Comparison of ENCODE assay signal across 19 cellular contexts in genomic region chr17:40724656-40725055, GRCh38. TPM values are rescaled to one million over a fixed set of nuclear protein-coding genes. Genes with fewer than 3 reads are reported as not detected.
DNase-seq lines count a peak whose midpoint lies in the region; ATAC-seq, FAIRE-seq and TF ChIP-seq lines count a peak whose summit lies in the region.
"Had no signal": no experiment of that assay in that cellular context is flagged by ENCODE, and none has a peak within 500 bp of the region (broad histone marks: within the 10 kb centered on the region; RNA-seq: fewer than 3 reads in every experiment).

No MANE protein-coding gene starts in this region.

- FAIRE-seq in K562 (lab: Jason Lieb, UNC) = no peak
- FAIRE-seq: GM18507, H54, HepG2, HTR-8/SVneo had no signal

- H3K9me2 ChIP-seq in GM23248 (ENCODE audit: insufficient read depth) = no peaks in the 10 kb centered on the region

- 6 to 25% methylated on average over 1 of the region's 1 CpG for WGBS in GM23248 (ENCODE audit: low coverage in 1 of 2, low lambda C conversion rate in 2 of 2, missing lambda C conversion rate in 2 of 2), 2 experiments
- 0% methylated on average over 1 of the region's 1 CpG for WGBS in K562 (ENCODE audit: insufficient coverage, low coverage, missing lambda C conversion rate)

- peaks cover 24% of the 10 kb centered on the region; the same call in 1 of the 2 replicates for H3K27me3 ChIP-seq in GM23248 (replicated peaks; ENCODE audit: insufficient read depth)
- H3K27me3 ChIP-seq in K562 (ENCODE audit: control insufficient read depth in 2 of 2, insufficient read depth in 2 of 2, low read length in 2 of 2) = peaks cover 0 to 2% of the 10 kb centered on the region in 2 experiments; a peak in 1 of 5 replicates

- H3K4me3 ChIP-seq in GM23248 (no peak overlapping the region), K562 (no peak overlapping the region)

- no peak for TF ChIP-seq CTCF in K562 (IDR thresholded peaks at IDR 0.05 in 2 of 3, conservative IDR thresholded peaks at IDR 0.05 in 1 of 3; ENCODE audit: insufficient read depth in 2 of 3, low read depth in 1 of 3, low read length in 3 of 3)

- H3K4me2 ChIP-seq in GM23248 (ENCODE audit: unreplicated experiment) (no peak overlapping the region), K562 (ENCODE audit: insufficient read depth, low read length) (no peak overlapping the region)

- DNase-seq in A172 (ENCODE audit: low spot score) (peak; percentile 20), GM23248 (peak; percentile 11), NCI-H226 (peak; percentile 19), K562 (ENCODE audit: extremely low read depth in 1 of 4, low spot score in 3 of 4) (no peak), Kasumi-1 (lab: John Stamatoyannopoulos, UW) (no peak), HPDE6-E6E7 (ENCODE audit: extremely low spot score) (no peak)
- DNase-seq: 8988T; CD8-positive, alpha-beta T cell; COR-L47; DMS53 had no signal

- H3K27ac ChIP-seq in GM23248 (no peak overlapping the region), K562 (ENCODE audit: extremely low read depth, low read depth, low read length) (no peak overlapping the region)

- no peak overlapping the region for H3K9ac ChIP-seq in GM23248
- H3K9ac ChIP-seq in K562 (ENCODE audit: insufficient read depth in 1 of 2, low read depth in 2 of 2, low read length in 2 of 2) = no peak overlapping the region

- no peak for TF ChIP-seq POLR2A in K562 (conservative IDR thresholded peaks at IDR 0.05)

- H3K36me3 ChIP-seq in GM23248 (ENCODE audit: low read depth) = no peaks in the 10 kb centered on the region
- H3K36me3 ChIP-seq in K562 (ENCODE audit: control insufficient read depth, insufficient read depth, low read length) = no peaks in the 10 kb centered on the region

- no peaks in the 10 kb centered on the region for H3F3A ChIP-seq in GM23248 (ENCODE audit: insufficient read depth)

- ATAC-seq in K562 (no peak), HG03135 (IDR thresholded peaks at IDR 0.05; ENCODE audit: unreplicated experiment) (no peak), HG03521 (IDR thresholded peaks at IDR 0.05; ENCODE audit: unreplicated experiment) (no peak)
- ATAC-seq: CD8-positive, alpha-beta T cell; HCT116; HepG2 had no signal

- in situ Hi-C loops in GM23248 (cut with MboI) = no loop called here
- in situ Hi-C loops in K562 (cut with MboI) = no loop called here

- POLR2A ChIA-PET in K562 (lab: Yijun Ruan, JAX) = no interaction called here

- no peak for TF ChIP-seq EP300 in K562 (IDR thresholded peaks at IDR 0.05; ENCODE audit: low read length)

- H4K20me1 ChIP-seq in GM23248 (ENCODE audit: insufficient read depth) = no peaks in the 10 kb centered on the region
- H4K20me1 ChIP-seq in K562 (replicated peaks; ENCODE audit: control insufficient read depth, insufficient read depth, low read length) = no peaks in the 10 kb centered on the region

- intact Hi-C loops in K562 (cut with micrococcal nuclease) = no loop called here

- no peak overlapping the region for H2AFZ ChIP-seq in GM23248
- H2AFZ ChIP-seq in K562 (ENCODE audit: low read depth, low read length) = no peak overlapping the region

- no peaks in the 10 kb centered on the region for H3K9me1 ChIP-seq in K562 (ENCODE audit: control insufficient read depth, insufficient read depth, low read length)

- TF ChIP-seq RAD21 in K562 (CRISPR knock-in tag; conservative IDR thresholded peaks at IDR 0.05 in 1 of 2, IDR thresholded peaks at IDR 0.05 in 1 of 2) = no peak

- CTCF ChIA-PET in K562 (lab: Yijun Ruan, JAX; ENCODE audit: low intra/inter-chr PET ratio) = no interaction called here

- no peaks in the 10 kb centered on the region for H3K79me2 ChIP-seq in GM23248 (ENCODE audit: insufficient read depth)
- no peaks in the 10 kb centered on the region for H3K79me2 ChIP-seq in K562 (ENCODE audit: control insufficient read depth, insufficient read depth, low read length)

- BruUV-seq in K562 (replicated peaks; lab: Mats Ljungman, UMichigan) = no TSS peak

- H3K4me1 ChIP-seq in GM23248 (ENCODE audit: insufficient read depth) (no peaks in the 10 kb centered on the region), K562 (replicated peaks in 1 of 2; ENCODE audit: control insufficient read depth in 2 of 2, insufficient read depth in 2 of 2, low read length in 2 of 2) (no peaks in the 10 kb centered on the region)

- H3K9me3 ChIP-seq in GM23248 (ENCODE audit: low read depth) (no peaks in the 10 kb centered on the region), K562 (replicated peaks; ENCODE audit: control insufficient read depth, insufficient read depth, low read depth, low read length) (no peaks in the 10 kb centered on the region)

RNA-seq across cellular contexts. Expression of gene KRT24, which starts 21.1 kb away (rescaled TPM):
- not detected in 2 replicates for total RNA-seq in A172 (2014; rRNA removed; shearing (Covaris generic))
- total RNA-seq in GM23248 (2014; rRNA removed; shearing (Covaris generic)) = not detected in 2 replicates
- polyA plus RNA-seq in GM23248 (2016; fragmentation: Nextera tagmentation; extraction: Ambion mirVana) (not detected in 2 replicates), K562 (2011; rRNA removed) (not detected in 2 replicates), K562 (2014; fragmentation: Illumina TruSeq; extraction: Trizol) (not detected in 2 replicates), K562 (2014; fragmentation: Nextera tagmentation; extraction: Ambion mirVana) (not detected), K562 (2014; rRNA removed) (not detected in 2 replicates)
- total RNA-seq in K562 (2011; cell fraction: chromatin; rRNA removed; ENCODE audit: low replicate concordance) = not detected in 2 replicates
- total RNA-seq in K562 (2011; cell fraction: nucleolus; rRNA removed) = not detected in 2 replicates
- not detected in 2 replicates for total RNA-seq in K562 (2011; cell fraction: nucleoplasm; rRNA removed)
- total RNA-seq in K562 (2014; rRNA removed) (not detected in 2 replicates), K562 (2014; rRNA removed; fragmentation: Illumina TruSeq; extraction: Trizol) (not detected in 2 replicates), K562 (2015; rRNA removed; fragmentation: Illumina TruSeq; extraction: Trizol) (not detected in 2 replicates), K562 (2021) (not detected in 2 replicates)
- polyA plus RNA-seq in K562 (2011; cell fraction: cytosol; rRNA removed) = not detected in 2 replicates
- polyA plus RNA-seq in K562 (2011; cell fraction: nucleus; rRNA removed) = not detected in 2 replicates
- not detected in 2 replicates for polyA plus RNA-seq in K562 (2012)
- not detected in 2 replicates for polyA minus RNA-seq in K562 (2011; rRNA and poly(A)+ RNA removed)
- polyA minus RNA-seq in K562 (2011; cell fraction: cytosol; rRNA and poly(A)+ RNA removed) = not detected in 2 replicates
- not detected in 2 replicates for polyA minus RNA-seq in K562 (2011; cell fraction: nucleus; rRNA and poly(A)+ RNA removed)
- total RNA-seq: CD8-positive, alpha-beta T cell; HepG2 had no signal
- polyA plus RNA-seq: BJ, CD14-positive monocyte, HepG2 had no signal

RNA-seq across cellular contexts. Expression of gene KRT25, which starts 30.5 kb away (rescaled TPM):
- total RNA-seq in A172 (2014; rRNA removed; shearing (Covaris generic)) = not detected in 2 replicates
- total RNA-seq in GM23248 (2014; rRNA removed; shearing (Covaris generic)) = not detected in 2 replicates
- polyA plus RNA-seq in GM23248 (2016; fragmentation: Nextera tagmentation; extraction: Ambion mirVana) = not detected in 2 replicates
- not detected in 2 replicates for total RNA-seq in K562 (2011; cell fraction: chromatin; rRNA removed; ENCODE audit: low replicate concordance)
- total RNA-seq in K562 (2011; cell fraction: nucleolus; rRNA removed) = not detected in 2 replicates
- total RNA-seq in K562 (2011; cell fraction: nucleoplasm; rRNA removed) = not detected in 2 replicates
- total RNA-seq in K562 (2014; rRNA removed) = not detected in 2 replicates
- not detected in 2 replicates for total RNA-seq in K562 (2014; rRNA removed; fragmentation: Illumina TruSeq; extraction: Trizol)
- total RNA-seq in K562 (2015; rRNA removed; fragmentation: Illumina TruSeq; extraction: Trizol) = not detected in 2 replicates
- total RNA-seq in K562 (2021) = not detected in 2 replicates
- not detected in 2 replicates for polyA plus RNA-seq in K562 (2011; rRNA removed)
- polyA plus RNA-seq in K562 (2011; cell fraction: cytosol; rRNA removed) = not detected in 2 replicates
- polyA plus RNA-seq in K562 (2011; cell fraction: nucleus; rRNA removed) = not detected in 2 replicates
- 0.19 TPM in 1 of 2 replicates, not detected in the other for polyA plus RNA-seq in K562 (2012)
- not detected in 2 replicates for polyA plus RNA-seq in K562 (2014; fragmentation: Illumina TruSeq; extraction: Trizol)
- polyA plus RNA-seq in K562 (2014; fragmentation: Nextera tagmentation; extraction: Ambion mirVana) = not detected
- not detected in 2 replicates for polyA plus RNA-seq in K562 (2014; rRNA removed)
- not detected in 2 replicates for polyA minus RNA-seq in K562 (2011; rRNA and poly(A)+ RNA removed)
- not detected in 2 replicates for polyA minus RNA-seq in K562 (2011; cell fraction: cytosol; rRNA and poly(A)+ RNA removed)
- not detected in 2 replicates for polyA minus RNA-seq in K562 (2011; cell fraction: nucleus; rRNA and poly(A)+ RNA removed)
- total RNA-seq: CD8-positive, alpha-beta T cell; HepG2 had no signal
- polyA plus RNA-seq: BJ, CD14-positive monocyte, HepG2 had no signal

RNA-seq across cellular contexts. Expression of gene KRT26, which starts 47.3 kb away (rescaled TPM):
- total RNA-seq in A172 (2014; rRNA removed; shearing (Covaris generic)) = not detected in 2 replicates
- not detected in 2 replicates for total RNA-seq in GM23248 (2014; rRNA removed; shearing (Covaris generic))
- polyA plus RNA-seq in GM23248 (2016; fragmentation: Nextera tagmentation; extraction: Ambion mirVana) (not detected in 2 replicates), K562 (2011; rRNA removed) (not detected in 2 replicates), K562 (2014; fragmentation: Illumina TruSeq; extraction: Trizol) (not detected in 2 replicates), K562 (2014; fragmentation: Nextera tagmentation; extraction: Ambion mirVana) (not detected), K562 (2014; rRNA removed) (not detected in 2 replicates)
- not detected in 2 replicates for total RNA-seq in K562 (2011; cell fraction: chromatin; rRNA removed; ENCODE audit: low replicate concordance)
- not detected in 2 replicates for total RNA-seq in K562 (2011; cell fraction: nucleolus; rRNA removed)
- total RNA-seq in K562 (2011; cell fraction: nucleoplasm; rRNA removed) = not detected in 2 replicates
- total RNA-seq in K562 (2014; rRNA removed) (not detected in 2 replicates), K562 (2014; rRNA removed; fragmentation: Illumina TruSeq; extraction: Trizol) (not detected in 2 replicates), K562 (2015; rRNA removed; fragmentation: Illumina TruSeq; extraction: Trizol) (not detected in 2 replicates), K562 (2021) (not detected in 2 replicates)
- not detected in 2 replicates for polyA plus RNA-seq in K562 (2011; cell fraction: cytosol; rRNA removed)
- not detected in 2 replicates for polyA plus RNA-seq in K562 (2011; cell fraction: nucleus; rRNA removed)
- polyA plus RNA-seq in K562 (2012) = not detected in 2 replicates
- not detected in 2 replicates for polyA minus RNA-seq in K562 (2011; rRNA and poly(A)+ RNA removed)
- not detected in 2 replicates for polyA minus RNA-seq in K562 (2011; cell fraction: cytosol; rRNA and poly(A)+ RNA removed)
- not detected in 2 replicates for polyA minus RNA-seq in K562 (2011; cell fraction: nucleus; rRNA and poly(A)+ RNA removed)
- total RNA-seq: CD8-positive, alpha-beta T cell; HepG2 had no signal
- polyA plus RNA-seq: BJ, CD14-positive monocyte, HepG2 had no signal

RNA-seq across cellular contexts. Expression of gene KRT27, which starts 57.7 kb away (rescaled TPM):
- not detected in 2 replicates for total RNA-seq in A172 (2014; rRNA removed; shearing (Covaris generic))
- total RNA-seq in GM23248 (2014; rRNA removed; shearing (Covaris generic)) = not detected in 2 replicates
- not detected in 2 replicates for polyA plus RNA-seq in GM23248 (2016; fragmentation: Nextera tagmentation; extraction: Ambion mirVana)
- not detected in 2 replicates for total RNA-seq in K562 (2011; cell fraction: chromatin; rRNA removed; ENCODE audit: low replicate concordance)
- total RNA-seq in K562 (2011; cell fraction: nucleolus; rRNA removed) = not detected in 2 replicates
- not detected in 2 replicates for total RNA-seq in K562 (2011; cell fraction: nucleoplasm; rRNA removed)
- not detected in 2 replicates for total RNA-seq in K562 (2014; rRNA removed)
- total RNA-seq in K562 (2014; rRNA removed; fragmentation: Illumina TruSeq; extraction: Trizol) = not detected in 2 replicates
- not detected in 2 replicates for total RNA-seq in K562 (2015; rRNA removed; fragmentation: Illumina TruSeq; extraction: Trizol)
- 0.11 TPM in 1 of 2 replicates, not detected in the other for total RNA-seq in K562 (2021)
- not detected in 2 replicates for polyA plus RNA-seq in K562 (2011; rRNA removed)
- polyA plus RNA-seq in K562 (2011; cell fraction: cytosol; rRNA removed) = not detected in 2 replicates
- not detected in 2 replicates for polyA plus RNA-seq in K562 (2011; cell fraction: nucleus; rRNA removed)
- polyA plus RNA-seq in K562 (2012) = not detected in 2 replicates
- not detected in 2 replicates for polyA plus RNA-seq in K562 (2014; fragmentation: Illumina TruSeq; extraction: Trizol)
- under 1 TPM in 1 of 2 experiments, not detected in 1; 0.10 TPM for polyA plus RNA-seq in K562 (2014; fragmentation: Nextera tagmentation; extraction: Ambion mirVana)
- polyA plus RNA-seq in K562 (2014; rRNA removed) = not detected in 2 replicates
- not detected in 2 replicates for polyA minus RNA-seq in K562 (2011; rRNA and poly(A)+ RNA removed)
- polyA minus RNA-seq in K562 (2011; cell fraction: cytosol; rRNA and poly(A)+ RNA removed) = not detected in 2 replicates
- not detected in 2 replicates for polyA minus RNA-seq in K562 (2011; cell fraction: nucleus; rRNA and poly(A)+ RNA removed)
- total RNA-seq: CD8-positive, alpha-beta T cell; HepG2 had no signal
- polyA plus RNA-seq: BJ, CD14-positive monocyte, HepG2 had no signal

RNA-seq across cellular contexts. Expression of gene KRT222, which starts 59.7 kb away (rescaled TPM):
- total RNA-seq in A172 (2014; rRNA removed; shearing (Covaris generic)) = not detected in 2 replicates
- total RNA-seq in GM23248 (2014; rRNA removed; shearing (Covaris generic)) = not detected in 2 replicates
- polyA plus RNA-seq in GM23248 (2016; fragmentation: Nextera tagmentation; extraction: Ambion mirVana) (not detected in 2 replicates), K562 (2011; rRNA removed) (not detected in 2 replicates), K562 (2014; fragmentation: Illumina TruSeq; extraction: Trizol) (0.03 and 0.11 TPM in 2 replicates), K562 (2014; fragmentation: Nextera tagmentation; extraction: Ambion mirVana) (under 1 TPM; 0.06 to 0.11 TPM), K562 (2014; rRNA removed) (0.11 TPM in 1 of 2 replicates, not detected in the other)
- not detected in 2 replicates for total RNA-seq in K562 (2011; cell fraction: chromatin; rRNA removed; ENCODE audit: low replicate concordance)
- total RNA-seq in K562 (2011; cell fraction: nucleolus; rRNA removed) = not detected in 2 replicates
- not detected in 2 replicates for total RNA-seq in K562 (2011; cell fraction: nucleoplasm; rRNA removed)
- total RNA-seq in K562 (2014; rRNA removed) (not detected in 2 replicates), K562 (2014; rRNA removed; fragmentation: Illumina TruSeq; extraction: Trizol) (not detected in 2 replicates), K562 (2015; rRNA removed; fragmentation: Illumina TruSeq; extraction: Trizol) (0.08 TPM in 1 of 2 replicates, not detected in the other), K562 (2021) (0.04 TPM in 1 of 2 replicates, not detected in the other)
- not detected in 2 replicates for polyA plus RNA-seq in K562 (2011; cell fraction: cytosol; rRNA removed)
- not detected in 2 replicates for polyA plus RNA-seq in K562 (2011; cell fraction: nucleus; rRNA removed)
- polyA plus RNA-seq in K562 (2012) = 0.11 and 0.12 TPM in 2 replicates
- polyA minus RNA-seq in K562 (2011; rRNA and poly(A)+ RNA removed) = not detected in 2 replicates
- polyA minus RNA-seq in K562 (2011; cell fraction: cytosol; rRNA and poly(A)+ RNA removed) = not detected in 2 replicates
- not detected in 2 replicates for polyA minus RNA-seq in K562 (2011; cell fraction: nucleus; rRNA and poly(A)+ RNA removed)
- total RNA-seq: CD8-positive, alpha-beta T cell; HepG2 had no signal
- polyA plus RNA-seq: BJ, CD14-positive monocyte, HepG2 had no signal

Comparison
In these comparisons a context has a peak if more than half of its experiments do, and no peak if none do; other contexts are left out.
1. DNase-seq: peak in A172 (single experiment), GM23248 (single experiment) and NCI-H226 (single experiment); none in K562 (0 of 4), Kasumi-1 (0 of 2) and HPDE6-E6E7 (single experiment).